In genomic region chr9:96418074-96418919, GRCh38 we compare ENCODE assay signal across 1 cellular context.
TF ChIP-seq lines count a peak whose summit lies in the region.

TSS of gene ZNF367 (minus strand) at chr9:96418370. CDS start at chr9:96418032, 338 bp downstream.

TF ChIP-seq in K562, 482 proteins besides CTCF, POLR2A, EP300 and RAD21 (continued from another document and continues in another):
- TF ChIP-seq BCLAF1 (IDR thresholded peaks at IDR 0.05; ENCODE audit: borderline replicate concordance in 1 of 2, control insufficient read depth in 1 of 2, low read depth in 2 of 2, low read length in 1 of 2) (0 out of 4 replicates have a peak, but pooled peaks of 1 of the 2 experiments have one; percentile 10), THAP12 (CRISPR knock-in tag; IDR thresholded peaks at IDR 0.05) (peak; percentile 86), FOXA3 (CRISPR knock-in tag; conservative IDR thresholded peaks at IDR 0.05 in 1 of 2, IDR thresholded peaks at IDR 0.05 in 1 of 2) (peak in 1 of 2 experiments; percentile 87; a peak in 2 of 4 replicates), MYNN (IDR thresholded peaks at IDR 0.05) (no peak), MYNN (CRISPR knock-in tag; IDR thresholded peaks at IDR 0.05) (no peak), TBL1XR1 (IDR thresholded peaks at IDR 0.05; ENCODE audit: low read length in 2 of 2) (no peak), ATF1 (CRISPR knock-in tag; IDR thresholded peaks at IDR 0.05) (no peak), ATF1 (tag; IDR thresholded peaks at IDR 0.05) (peak; percentile 83), ETV1 (tag; conservative IDR thresholded peaks at IDR 0.05; ENCODE audit: low read depth) (no peak), GTF2B (IDR thresholded peaks at IDR 0.05; ENCODE audit: extremely low read depth, insufficient read length) (no peak), CREB3 (tag; conservative IDR thresholded peaks at IDR 0.05; ENCODE audit: low read depth) (no peak), IFI16 (CRISPR knock-in tag; IDR thresholded peaks at IDR 0.05) (no peak), E2F8 (IDR thresholded peaks at IDR 0.05; ENCODE audit: low read depth, partially characterized antibody) (peak; percentile 99), WHSC1 (IDR thresholded peaks at IDR 0.05; ENCODE audit: low read length) (no peak), ZBTB2 (IDR thresholded peaks at IDR 0.05) (no peak), RBM22 (IDR thresholded peaks at IDR 0.05; ENCODE audit: low read depth, low read length, poor library complexity, severe bottlenecking) (peak; percentile 90), ZNF766 (CRISPR knock-in tag; conservative IDR thresholded peaks at IDR 0.05) (no peak), ZBTB17 (CRISPR knock-in tag; IDR thresholded peaks at IDR 0.05) (no peak), POU5F1 (IDR thresholded peaks at IDR 0.05; ENCODE audit: borderline replicate concordance, low read depth, low read length, partially characterized antibody) (no peak), TRIM24 (IDR thresholded peaks at IDR 0.05) (0 out of 4 replicates have a peak, but pooled peaks of 1 of the 2 experiments have one; percentile 16), MTA3 (IDR thresholded peaks at IDR 0.05; ENCODE audit: borderline replicate concordance) (0 out of 2 replicates have a peak, but pooled peaks have one; percentile 42), U2AF1 (optimal IDR thresholded peaks at IDR 0.05; ENCODE audit: low read depth, low read length) (peak; percentile 34), TCF15 (CRISPR knock-in tag; IDR thresholded peaks at IDR 0.05) (no peak), CEBPG (CRISPR knock-in tag; IDR thresholded peaks at IDR 0.05) (no peak), CEBPG (tag; conservative IDR thresholded peaks at IDR 0.05 in 1 of 2, IDR thresholded peaks at IDR 0.05 in 1 of 2) (no peak), ZNF449 (CRISPR knock-in tag; IDR thresholded peaks at IDR 0.05) (no peak), RB1 (IDR thresholded peaks at IDR 0.05; ENCODE audit: low read depth) (peak; percentile 97), CBX3 (IDR thresholded peaks at IDR 0.05; ENCODE audit: borderline replicate concordance in 1 of 2, low read length in 2 of 2) (no peak), ZNF175 (CRISPR knock-in tag; IDR thresholded peaks at IDR 0.05; ENCODE audit: low read depth) (no peak), E4F1 (CRISPR knock-in tag; IDR thresholded peaks at IDR 0.05; ENCODE audit: borderline replicate concordance) (no peak), PCBP2 (IDR thresholded peaks at IDR 0.05; ENCODE audit: low read depth, low read length, poor library complexity, severe bottlenecking) (no peak), RHOXF2B (CRISPR knock-in tag; conservative IDR thresholded peaks at IDR 0.05) (no peak), RNF2 (IDR thresholded peaks at IDR 0.05) (0 out of 2 replicates have a peak, but pooled peaks have one; percentile 24), MYBL2 (IDR thresholded peaks at IDR 0.05; ENCODE audit: low read depth) (peak; percentile 33), MYBL2 (CRISPR knock-in tag; IDR thresholded peaks at IDR 0.05; ENCODE audit: borderline replicate concordance) (no peak), ZNF668 (CRISPR knock-in tag; IDR thresholded peaks at IDR 0.05) (no peak), MLLT1 (IDR thresholded peaks at IDR 0.05) (peak in 1 of 2 experiments; percentile 55; a peak in 1 of 4 replicates), RBM14 (IDR thresholded peaks at IDR 0.05; ENCODE audit: borderline replicate concordance, insufficient read depth, low read depth, low read length) (peak; percentile 69; the same call in 1 of the 2 replicates), BRCA1 (IDR thresholded peaks at IDR 0.05) (no peak), BRCA1 (CRISPR knock-in tag; IDR thresholded peaks at IDR 0.05) (0 out of 2 replicates have a peak, but pooled peaks have one; percentile 44), ZNF217 (CRISPR knock-in tag; IDR thresholded peaks at IDR 0.05) (no peak), NCOA1 (IDR thresholded peaks at IDR 0.05; ENCODE audit: low read depth) (no peak), HNRNPL (IDR thresholded peaks at IDR 0.05; ENCODE audit: low read depth, low read length) (0 out of 2 replicates have a peak, but pooled peaks have one; percentile 19), SMAD4 (CRISPR knock-in tag; conservative IDR thresholded peaks at IDR 0.05) (peak; percentile 19; the same call in 1 of the 2 replicates), NFE2L1 (tag; IDR thresholded peaks at IDR 0.05; ENCODE audit: borderline replicate concordance, low read depth) (no peak), ESRRB (CRISPR knock-in tag; IDR thresholded peaks at IDR 0.05; ENCODE audit: borderline replicate concordance) (no peak), U2AF2 (optimal IDR thresholded peaks at IDR 0.05; ENCODE audit: low read depth, low read length) (no peak), PRPF4 (IDR thresholded peaks at IDR 0.05; ENCODE audit: insufficient read depth, low read depth, low read length, poor library complexity, severe bottlenecking) (peak; percentile 89)
